In genomic region chr5:59813761-59814562, GRCh38 we compare ENCODE assay signal across 8 cellular contexts.
DNase-seq lines count a peak whose midpoint lies in the region; ATAC-seq, FAIRE-seq and TF ChIP-seq lines count a peak whose summit lies in the region.

No MANE protein-coding gene starts in this region.

- H3K9ac ChIP-seq in K562 (ENCODE audit: insufficient read depth in 1 of 2, low read depth in 2 of 2, low read length in 2 of 2) = no peak overlapping the region

- WGBS in K562 (ENCODE audit: insufficient coverage, low coverage, missing lambda C conversion rate) = under 1% methylated on average over 8 of the region's 8 CpGs

- H3K4me2 ChIP-seq in K562 (ENCODE audit: insufficient read depth, low read length) = no peak overlapping the region

- no peaks in the 10 kb centered on the region for H4K20me1 ChIP-seq in K562 (replicated peaks; ENCODE audit: control insufficient read depth, insufficient read depth, low read length)

- in situ Hi-C loops in K562 (cut with MboI) = loop anchor here (10.0 to 25.0 kb wide), 3 partner anchors 861 to 1421 kb away; no protein-coding TSS in a partner anchor

- H2AFZ ChIP-seq in K562 (ENCODE audit: low read depth, low read length) = peak overlapping the region; percentile 53; the same call in 1 of the 2 replicates

- CTCF ChIA-PET in K562 (lab: Yijun Ruan, JAX; ENCODE audit: low intra/inter-chr PET ratio) = interaction anchor here (0.8 to 1.5 kb wide), 6 partner anchors 568 to 1147 kb away, joined by 3 to 8 read pairs (median 3); no protein-coding TSS in a partner anchor

- TF ChIP-seq CTCF in K562 (IDR thresholded peaks at IDR 0.05 in 2 of 3, conservative IDR thresholded peaks at IDR 0.05 in 1 of 3; ENCODE audit: insufficient read depth in 2 of 3, low read depth in 1 of 3, low read length in 3 of 3) = peak; percentile 41 to 67 (median 61); a peak in 4 of 6 replicates

- DNase-seq in CMK (ENCODE audit: low read depth) (peak; percentile 37), NCI-H82 treated with DMSO at 0.1 percent for 48 hours (lab: John Stamatoyannopoulos, UW; ENCODE audit: unreplicated experiment) (peak; percentile 39), K562 (ENCODE audit: extremely low read depth in 1 of 4, low spot score in 3 of 4) (peak; percentile 32 to 61 (median 40)), left lobe of liver (ENCODE audit: low spot score) (no peak), Right ventricle myocardium inferior (ENCODE audit: missing footprints) (no peak)

- ATAC-seq in GM18520 (IDR thresholded peaks at IDR 0.05; ENCODE audit: unreplicated experiment) (peak; percentile 51), HG03469 (IDR thresholded peaks at IDR 0.05; ENCODE audit: unreplicated experiment) (peak; percentile 52), K562 (peak; percentile 83), left lobe of liver (peak; percentile 51), GM21717 (IDR thresholded peaks at IDR 0.05; ENCODE audit: unreplicated experiment) (no peak), Right ventricle myocardium inferior (no peak)

- TF ChIP-seq RAD21 in K562 (CRISPR knock-in tag; conservative IDR thresholded peaks at IDR 0.05 in 1 of 2, IDR thresholded peaks at IDR 0.05 in 1 of 2) = peak; percentile 66 to 78

- H3K4me1 ChIP-seq in K562 (replicated peaks in 1 of 2; ENCODE audit: control insufficient read depth in 2 of 2, insufficient read depth in 2 of 2, low read length in 2 of 2) = no peaks in the 10 kb centered on the region

- H3K4me3 ChIP-seq in K562 = no peak overlapping the region

- H3K27ac ChIP-seq in K562 (ENCODE audit: extremely low read depth, low read depth, low read length) = no peak overlapping the region

- FAIRE-seq in K562 (lab: Jason Lieb, UNC) = peak; percentile 86

- H3K9me3 ChIP-seq in K562 (replicated peaks; ENCODE audit: control insufficient read depth, insufficient read depth, low read depth, low read length) = no peaks in the 10 kb centered on the region

- no peak for TF ChIP-seq EP300 in K562 (IDR thresholded peaks at IDR 0.05; ENCODE audit: low read length)

- H3K9me1 ChIP-seq in K562 (ENCODE audit: control insufficient read depth, insufficient read depth, low read length) = no peaks in the 10 kb centered on the region

- no peak for TF ChIP-seq POLR2A in K562 (conservative IDR thresholded peaks at IDR 0.05)

- no peaks in the 10 kb centered on the region for H3K27me3 ChIP-seq in K562 (ENCODE audit: control insufficient read depth in 2 of 2, insufficient read depth in 2 of 2, low read length in 2 of 2)

- BruUV-seq in K562 (replicated peaks; lab: Mats Ljungman, UMichigan) = no TSS peak

- H3K36me3 ChIP-seq in K562 (ENCODE audit: control insufficient read depth, insufficient read depth, low read length) = no peaks in the 10 kb centered on the region

- intact Hi-C loops in K562 (cut with micrococcal nuclease) = loop anchor here (2.0 to 10.0 kb wide), 4 partner anchors 351 to 855 kb away; no protein-coding TSS in a partner anchor
- intact Hi-C loops in Right ventricle myocardium inferior (cut with DNase I) = loop anchor here (2.0 to 5.0 kb wide), 3 partner anchors 568 to 855 kb away; no protein-coding TSS in a partner anchor

- no peaks in the 10 kb centered on the region for H3K79me2 ChIP-seq in K562 (ENCODE audit: control insufficient read depth, insufficient read depth, low read length)

- POLR2A ChIA-PET in K562 (lab: Yijun Ruan, JAX) = interaction anchor here (0.5 kb wide), 1 partner anchor 9 kb away, joined by 4 read pairs; no protein-coding TSS in a partner anchor

TF ChIP-seq in K562, 482 proteins besides CTCF, POLR2A, EP300 and RAD21 (continues in another document):
- TF ChIP-seq SMC3 (conservative IDR thresholded peaks at IDR 0.05; ENCODE audit: insufficient read depth, low read depth, low read length) (0 out of 2 replicates have a peak, but pooled peaks have one; percentile 21), ATF3 (IDR thresholded peaks at IDR 0.05) (peak; percentile 45), ATF3 (CRISPR knock-in tag; conservative IDR thresholded peaks at IDR 0.05) (no peak), CEBPG (CRISPR knock-in tag; IDR thresholded peaks at IDR 0.05) (no peak), CEBPG (tag; conservative IDR thresholded peaks at IDR 0.05 in 1 of 2, IDR thresholded peaks at IDR 0.05 in 1 of 2) (peak in 1 of 2 experiments; percentile 68; a peak in 2 of 4 replicates), ZNF384 (IDR thresholded peaks at IDR 0.05; ENCODE audit: low read depth, low read length) (peak; percentile 94), ELF1 (tag; IDR thresholded peaks at IDR 0.05) (0 out of 2 replicates have a peak, but pooled peaks have one; percentile 34), PHF20 (IDR thresholded peaks at IDR 0.05; ENCODE audit: partially characterized antibody) (no peak), JUND (IDR thresholded peaks at IDR 0.05; ENCODE audit: borderline replicate concordance, low read depth, low read length) (no peak), JUND (tag; IDR thresholded peaks at IDR 0.05; ENCODE audit: borderline replicate concordance, low read depth, low read length) (peak; percentile 56; the same call in 2 of the 3 replicates), FOXK2 (conservative IDR thresholded peaks at IDR 0.05 in 1 of 2, IDR thresholded peaks at IDR 0.05 in 1 of 2; ENCODE audit: low read depth in 2 of 2) (0 out of 4 replicates have a peak, but pooled peaks have one; percentile 20 to 52), ATF7 (IDR thresholded peaks at IDR 0.05) (0 out of 2 replicates have a peak, but pooled peaks have one; percentile 11), PATZ1 (CRISPR knock-in tag; IDR thresholded peaks at IDR 0.05; ENCODE audit: borderline replicate concordance) (no peak), ILK (tag; IDR thresholded peaks at IDR 0.05; ENCODE audit: borderline replicate concordance, low read depth) (no peak), E2F5 (CRISPR knock-in tag; IDR thresholded peaks at IDR 0.05) (no peak), FOXJ2 (tag; IDR thresholded peaks at IDR 0.05) (0 out of 2 replicates have a peak, but pooled peaks have one; percentile 52)
- TF ChIP-seq, protein P1, sequence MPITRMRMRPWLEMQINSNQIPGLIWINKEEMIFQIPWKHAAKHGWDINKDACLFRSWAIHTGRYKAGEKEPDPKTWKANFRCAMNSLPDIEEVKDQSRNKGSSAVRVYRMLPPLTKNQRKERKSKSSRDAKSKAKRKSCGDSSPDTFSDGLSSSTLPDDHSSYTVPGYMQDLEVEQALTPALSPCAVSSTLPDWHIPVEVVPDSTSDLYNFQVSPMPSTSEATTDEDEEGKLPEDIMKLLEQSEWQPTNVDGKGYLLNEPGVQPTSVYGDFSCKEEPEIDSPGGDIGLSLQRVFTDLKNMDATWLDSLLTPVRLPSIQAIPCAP (CRISPR knock-in tag; IDR thresholded peaks at IDR 0.05; ENCODE audit: borderline replicate concordance) = no peak

Comparison
In these comparisons a context has a peak if more than half of its experiments do, and no peak if none do; other contexts are left out.
1. DNase-seq: peak in CMK (single experiment), NCI-H82 treated with DMSO at 0.1 percent for 48 hours (single experiment) and K562 (4 of 4); none in left lobe of liver (single experiment) and Right ventricle myocardium inferior (single experiment).
2. ATAC-seq: peak in GM18520 (single experiment), HG03469 (single experiment), K562 (single experiment) and left lobe of liver (single experiment); none in GM21717 (single experiment) and Right ventricle myocardium inferior (single experiment).